In genomic region chr9:125330587-125330986, GRCh38 we compare ENCODE assay signal across 18 cellular contexts.
A peak's percentile ranks its signal among the peaks of the same experiment; 100 is the strongest.
DNase-seq lines count a peak whose midpoint lies in the region; ATAC-seq, FAIRE-seq and TF ChIP-seq lines count a peak whose summit lies in the region.
"Had no signal": no experiment of that assay in that cellular context is flagged by ENCODE, and none has a peak within 500 bp of the region (broad histone marks: within the 10 kb centered on the region; RNA-seq: fewer than 3 reads in every experiment).

No MANE protein-coding gene starts in this region.

- peak; percentile 41 for FAIRE-seq in H54 (lab: Jason Lieb, UNC)
- FAIRE-seq: GM12878, H1, HepG2 had no signal

- H3K4me2 ChIP-seq in neural cell (ENCODE audit: low read length): no peak overlapping the region
- H3K4me2 ChIP-seq: BLaER1 had no signal

- no peaks in the 10 kb centered on the region for H3K27me3 ChIP-seq in neural cell (ENCODE audit: insufficient read depth, low read depth, low read length)
- H3K27me3 ChIP-seq: BLaER1 had no signal

- intact Hi-C loops in activated CD4-positive, alpha-beta T cell treated with anti-CD3 and anti-CD28 coated beads for 36 hours (cut with DNase I, micrococcal nuclease): loop anchor here in 1 of 2 experiments (5.0 kb wide), 1 partner anchor 192 kb away; no protein-coding TSS in a partner anchor
- intact Hi-C loops in activated CD4-positive, alpha-beta memory T cell treated with anti-CD3 and anti-CD28 coated beads for 36 hours (cut with micrococcal nuclease): loop anchor here (5.0 kb wide), 2 partner anchors 68 to 192 kb away; partner anchors contain the start of gene GAPVD1

- H3K36me3 Mint-ChIP-seq in activated CD4-positive, alpha-beta T cell treated with anti-CD3 and anti-CD28 coated beads for 36 hours (ENCODE audit: low read depth): peaks cover 51% of the 10 kb centered on the region
- H3K36me3 Mint-ChIP-seq in activated T-helper 17 cell treated with anti-CD3 and anti-CD28 coated beads, Interleukin-2, amount 50 U/mL, for 72 hours (ENCODE audit: low read depth): peaks cover 85% of the 10 kb centered on the region
- peaks cover 45% of the 10 kb centered on the region for H3K36me3 Mint-ChIP-seq in activated CD4-positive, alpha-beta memory T cell treated with anti-CD3 and anti-CD28 coated beads for 36 hours

- TF ChIP-seq POLR2A in H54 (IDR thresholded peaks at IDR 0.05; ENCODE audit: low read depth, low read length): no peak

- H3K4me1 Mint-ChIP-seq in activated CD4-positive, alpha-beta T cell treated with anti-CD3 and anti-CD28 coated beads for 36 hours: peaks cover 16% of the 10 kb centered on the region
- H3K4me1 Mint-ChIP-seq in activated T-helper 17 cell treated with anti-CD3 and anti-CD28 coated beads, Interleukin-2, amount 50 U/mL, for 72 hours: peaks cover 10% of the 10 kb centered on the region
- H3K4me1 Mint-ChIP-seq in activated CD4-positive, alpha-beta memory T cell treated with anti-CD3 and anti-CD28 coated beads for 36 hours (ENCODE audit: low read depth): peaks cover 16% of the 10 kb centered on the region
- H3K4me1 Mint-ChIP-seq: CD14-positive monocyte had no signal

- no peak overlapping the region for H3K27ac ChIP-seq in neural cell (ENCODE audit: low read length)
- H3K27ac ChIP-seq: BLaER1 had no signal

- TF ChIP-seq CTCF in neural cell (IDR thresholded peaks at IDR 0.05; ENCODE audit: poor library complexity, severe bottlenecking): no peak

- no peak overlapping the region for H3K27ac Mint-ChIP-seq in activated CD4-positive, alpha-beta T cell treated with anti-CD3 and anti-CD28 coated beads for 36 hours
- no peak overlapping the region for H3K27ac Mint-ChIP-seq in activated T-helper 17 cell treated with anti-CD3 and anti-CD28 coated beads, Interleukin-2, amount 50 U/mL, for 72 hours
- H3K27ac Mint-ChIP-seq in activated CD4-positive, alpha-beta memory T cell treated with anti-CD3 and anti-CD28 coated beads for 36 hours: no peak overlapping the region
- H3K27ac Mint-ChIP-seq: CD4-positive, alpha-beta memory T cell had no signal

- ATAC-seq in activated CD4-positive, alpha-beta T cell treated with anti-CD3 and anti-CD28 coated beads for 36 hours: peak; percentile 25
- peak; percentile 43 for ATAC-seq in activated T-helper 17 cell treated with anti-CD3 and anti-CD28 coated beads, Interleukin-2, amount 50 U/mL, for 72 hours (replicated peaks)
- ATAC-seq: GM12878, HepG2 had no signal

- H3K9me3 Mint-ChIP-seq in activated CD4-positive, alpha-beta T cell treated with anti-CD3 and anti-CD28 coated beads for 36 hours (ENCODE audit: low read depth): no peaks in the 10 kb centered on the region
- H3K9me3 Mint-ChIP-seq in activated T-helper 17 cell treated with anti-CD3 and anti-CD28 coated beads, Interleukin-2, amount 50 U/mL, for 72 hours: no peaks in the 10 kb centered on the region
- no peaks in the 10 kb centered on the region for H3K9me3 Mint-ChIP-seq in activated CD4-positive, alpha-beta memory T cell treated with anti-CD3 and anti-CD28 coated beads for 36 hours
- H3K9me3 Mint-ChIP-seq: CD14-positive monocyte; CD4-positive, alpha-beta memory T cell had no signal

- no peak overlapping the region for H3K4me3 Mint-ChIP-seq in activated CD4-positive, alpha-beta T cell treated with anti-CD3 and anti-CD28 coated beads for 36 hours
- no peak overlapping the region for H3K4me3 Mint-ChIP-seq in activated T-helper 17 cell treated with anti-CD3 and anti-CD28 coated beads, Interleukin-2, amount 50 U/mL, for 72 hours
- H3K4me3 Mint-ChIP-seq in activated CD4-positive, alpha-beta memory T cell treated with anti-CD3 and anti-CD28 coated beads for 36 hours: no peak overlapping the region
- H3K4me3 Mint-ChIP-seq: CD14-positive monocyte; CD4-positive, alpha-beta memory T cell had no signal

- H2AFZ ChIP-seq in neural cell (ENCODE audit: low read depth, low read length): no peak overlapping the region

- H3K9ac ChIP-seq in neural cell (ENCODE audit: low read length): no peak overlapping the region
- H3K9ac ChIP-seq: BLaER1 had no signal

- H3K79me2 ChIP-seq in neural cell (replicated peaks; ENCODE audit: insufficient read depth, low read length): no peaks in the 10 kb centered on the region

- no peaks in the 10 kb centered on the region for H4K20me1 ChIP-seq in neural cell (ENCODE audit: insufficient read depth)
- H4K20me1 ChIP-seq: BLaER1 had no signal

- POLR2A ChIA-PET in activated CD4-positive, alpha-beta T cell treated with anti-CD3 and anti-CD28 coated beads for 36 hours (lab: Charles Lee): no interaction called here
- POLR2A ChIA-PET in activated CD4-positive, alpha-beta memory T cell treated with anti-CD3 and anti-CD28 coated beads for 36 hours (lab: Charles Lee): no interaction called here

- peak; percentile 61 for TF ChIP-seq EP300 in neural cell (conservative IDR thresholded peaks at IDR 0.05; ENCODE audit: poor library complexity, severe bottlenecking)

- TF ChIP-seq RAD21 in neural cell (conservative IDR thresholded peaks at IDR 0.05): no peak

- CTCF ChIA-PET in activated CD4-positive, alpha-beta T cell treated with anti-CD3 and anti-CD28 coated beads for 36 hours (lab: Charles Lee): no interaction called here
- CTCF ChIA-PET in activated CD4-positive, alpha-beta memory T cell treated with anti-CD3 and anti-CD28 coated beads for 36 hours (lab: Charles Lee): no interaction called here

- H3K27me3 Mint-ChIP-seq in activated CD4-positive, alpha-beta T cell treated with anti-CD3 and anti-CD28 coated beads for 36 hours: no peaks in the 10 kb centered on the region
- no peaks in the 10 kb centered on the region for H3K27me3 Mint-ChIP-seq in activated T-helper 17 cell treated with anti-CD3 and anti-CD28 coated beads, Interleukin-2, amount 50 U/mL, for 72 hours
- H3K27me3 Mint-ChIP-seq in activated CD4-positive, alpha-beta memory T cell treated with anti-CD3 and anti-CD28 coated beads for 36 hours: no peaks in the 10 kb centered on the region
- H3K27me3 Mint-ChIP-seq: CD4-positive, alpha-beta memory T cell had no signal

- H3K9me3 ChIP-seq in neural cell (ENCODE audit: low read length): no peaks in the 10 kb centered on the region
- H3K9me3 ChIP-seq: BLaER1, HAP-1 had no signal

- no peak overlapping the region for H3K4me3 ChIP-seq in neural cell (ENCODE audit: low read length)
- H3K4me3 ChIP-seq: BLaER1, GM12878, HAP-1 had no signal

- H3K36me3 ChIP-seq in neural cell (ENCODE audit: insufficient read depth, low read length): no peaks in the 10 kb centered on the region

- DNase-seq in activated CD4-positive, alpha-beta T cell treated with anti-CD3 and anti-CD28 coated beads for 36 hours: no peak
- DNase-seq in activated CD4-positive, alpha-beta T cell treated with anti-CD3 and anti-CD28 coated beads, Interleukin-2, amount 50 U/mL, for 48 hours: no peak
- DNase-seq in H54 (ENCODE audit: insufficient read length, low spot score) (no peak), NCI-H2171 treated with DMSO at 0.1 percent for 48 hours (lab: John Stamatoyannopoulos, UW) (no peak)
- DNase-seq in activated CD4-positive, alpha-beta memory T cell treated with anti-CD3 and anti-CD28 coated beads for 36 hours: no peak
- no peak for DNase-seq in effector CD4-positive, alpha-beta T cell
- DNase-seq: 8988T; Calu3; CD4-positive, alpha-beta memory T cell; DMS79 treated with DMSO at 0.1 percent for 48 hours had no signal

- no peaks in the 10 kb centered on the region for H3K9me2 ChIP-seq in neural cell (ENCODE audit: insufficient read depth, low read length)

- H3F3A ChIP-seq in neural cell (ENCODE audit: insufficient read depth, low read length, poor library complexity, severe bottlenecking): no peaks in the 10 kb centered on the region

TF ChIP-seq in neural cell, 6 proteins besides CTCF, POLR2A, EP300 and RAD21:
- peak; percentile 26 for TF ChIP-seq REST (IDR thresholded peaks at IDR 0.05; ENCODE audit: borderline replicate concordance)
- TF ChIP-seq EZH2 (IDR thresholded peaks at IDR 0.05; ENCODE audit: borderline replicate concordance, insufficient read depth, low read length, poor library complexity, severe bottlenecking): no peak
- TF ChIP-seq POLR2AphosphoS5 (IDR thresholded peaks at IDR 0.05): peak; percentile 92
